ENCODE assay signal across 8 cellular contexts in the genomic region with DNA sequence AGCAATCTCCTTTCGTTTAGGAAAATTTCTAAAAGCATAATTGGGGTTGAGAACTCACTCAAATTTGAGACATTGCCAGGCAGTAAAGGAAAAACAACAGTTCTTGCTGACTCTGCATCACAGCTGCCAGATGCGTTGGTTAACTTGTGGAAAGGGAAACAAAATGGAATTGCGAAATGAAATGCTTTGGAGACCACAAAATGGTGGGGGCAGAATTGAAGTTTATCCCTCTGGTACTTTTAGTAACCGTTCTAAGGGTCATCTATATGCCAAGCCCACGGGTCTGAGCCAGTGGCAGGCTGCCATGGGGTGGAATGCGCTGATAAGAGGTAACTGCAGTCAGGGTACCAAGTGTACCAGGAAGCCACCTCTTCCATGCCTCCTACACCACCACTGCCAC. TPM values are rescaled to one million over a fixed set of nuclear protein-coding genes. Genes with fewer than 3 reads are reported as not detected.
DNase-seq lines count a peak whose midpoint lies in the region; ATAC-seq and TF ChIP-seq lines count a peak whose summit lies in the region.
"Had no signal": no experiment of that assay in that cellular context is flagged by ENCODE, and none has a peak within 500 bp of the region (broad histone marks: within the 10 kb centered on the region; RNA-seq: fewer than 3 reads in every experiment).

No MANE protein-coding gene starts in this region.

- no peaks in the 10 kb centered on the region for H3K27me3 ChIP-seq in right lobe of liver
- no peaks in the 10 kb centered on the region for H3K27me3 ChIP-seq in tibial nerve

- WGBS in right lobe of liver (ENCODE audit: insufficient coverage, low coverage, low lambda C conversion rate, missing lambda C conversion rate), result 2% methylated on average over 6 of the region's 6 CpGs
- 8% methylated on average over 6 of the region's 6 CpGs for WGBS in tibial nerve, 2 donors

- H3K4me3 ChIP-seq in cardiac fibroblast (replicated peaks in 1 of 2; ENCODE audit: low read depth in 2 of 2, low read length in 2 of 2) (no peak overlapping the region), right lobe of liver (peak overlapping the region in 2 of 3 donors; percentile 16 to 27), tibial nerve (no peak overlapping the region)

- no peak for TF ChIP-seq CTCF in cardiac fibroblast (IDR thresholded peaks at IDR 0.05; ENCODE audit: low read depth, low read length)
- TF ChIP-seq CTCF in right lobe of liver (IDR thresholded peaks at IDR 0.05), result no peak
- TF ChIP-seq CTCF in tibial nerve (IDR thresholded peaks at IDR 0.05), result no peak

- H3K36me3 ChIP-seq in right lobe of liver (no peaks in the 10 kb centered on the region), tibial nerve (no peaks in the 10 kb centered on the region)

- H3K27ac ChIP-seq in right lobe of liver (peak overlapping the region; percentile 49 to 86 (median 78)), tibial nerve (peak overlapping the region; percentile 46 to 86 (median 69))

- no peaks in the 10 kb centered on the region for H3K9me3 ChIP-seq in right lobe of liver
- no peaks in the 10 kb centered on the region for H3K9me3 ChIP-seq in tibial nerve

- TF ChIP-seq EP300 in tibial nerve (IDR thresholded peaks at IDR 0.05), result peak; percentile 76 to 97

- DNase-seq in Kasumi-1 (lab: John Stamatoyannopoulos, UW) (peak; percentile 35 to 38), cardiac fibroblast (ENCODE audit: low read depth in 2 of 2) (peak; percentile 86 to 97), right lobe of liver (peak; percentile 77 to 90 (median 84)), tibial nerve (ENCODE audit: low spot score in 2 of 2) (peak; percentile 21 to 79), OCI-M2 (lab: John Stamatoyannopoulos, UW; ENCODE audit: unreplicated experiment) (no peak)
- no peak for DNase-seq in stimulated activated CD4-positive, alpha-beta T cell treated with anti-CD3 and anti-CD28 coated beads, Interleukin-15, amount 100 ng/mL, for 24 hours

- TF ChIP-seq POLR2A in right lobe of liver (IDR thresholded peaks at IDR 0.05), result no peak
- no peak for TF ChIP-seq POLR2A in tibial nerve (IDR thresholded peaks at IDR 0.05)

- H3K4me1 ChIP-seq in right lobe of liver (peaks cover 0 to 39% (median 16%) of the 10 kb centered on the region in 4 donors), tibial nerve (peaks cover 2 to 55% (median 21%) of the 10 kb centered on the region in 4 donors)

- ATAC-seq in right lobe of liver, result peak; percentile 74 to 91 (median 80)
- ATAC-seq in GM19397 (IDR thresholded peaks at IDR 0.05; ENCODE audit: unreplicated experiment), result no peak
- ATAC-seq: SK-N-SH treated with all-trans-retinoic acid at 6 μM for 48 hours had no signal

- intact Hi-C loops in right lobe of liver (cut with DNase I), result no loop called here

RNA-seq across cellular contexts. Expression of a gene that starts 28.6 kb away (rescaled TPM):
- 1,000 to 10,000 TPM; 1,892 to 2,891 (median 2,149) TPM for total RNA-seq in right lobe of liver
- 100 to 1,000 TPM; 323 to 965 (median 866) TPM for total RNA-seq in tibial nerve

Comparison
In these comparisons a context has a peak if more than half of its experiments do, and no peak if none do; other contexts are left out.
1. DNase-seq: peak in Kasumi-1 (2 of 2), cardiac fibroblast (2 of 2), right lobe of liver (3 of 3) and tibial nerve (2 of 2); none in stimulated activated CD4-positive, alpha-beta T cell treated with anti-CD3 and anti-CD28 coated beads, Interleukin-15, amount 100 ng/mL, for 24 hours (single experiment) and OCI-M2 (single experiment).
2. H3K4me3 ChIP-seq: peak in right lobe of liver (2 of 3); none in cardiac fibroblast (0 of 2) and tibial nerve (0 of 4).